ENCODE assay signal across 22 cellular contexts in genomic region chr5:123223906-123224305, GRCh38.
"Had no signal": no experiment of that assay in that cellular context is flagged by ENCODE, and none has a peak within 500 bp of the region (broad histone marks: within the 10 kb centered on the region; RNA-seq: fewer than 3 reads in every experiment).

No MANE protein-coding gene starts in this region.

- H3K36me3 Mint-ChIP-seq: naive thymus-derived CD4-positive, alpha-beta T cell; type B pancreatic cell had no signal

- ATAC-seq: esophagus mucosa; heart left ventricle; left lobe of liver; naive thymus-derived CD4-positive, alpha-beta T cell; sciatic nerve had no signal

- H3K27me3 ChIP-seq: neutrophil, thyroid gland had no signal

- H3K27ac ChIP-seq: coronary artery, heart left ventricle, neutrophil, suprapubic skin, thyroid gland had no signal

- H3K4me1 Mint-ChIP-seq: naive thymus-derived CD4-positive, alpha-beta T cell had no signal

- H3K4me3 ChIP-seq: coronary artery, heart left ventricle, suprapubic skin, thyroid gland had no signal

- H3K27ac Mint-ChIP-seq: endodermal cell; naive thymus-derived CD4-positive, alpha-beta T cell; type B pancreatic cell had no signal

- H3K9me3 ChIP-seq: heart left ventricle, neutrophil, suprapubic skin, thyroid gland had no signal

- H3K9me3 Mint-ChIP-seq: endodermal cell, type B pancreatic cell had no signal

- H3K4me3 Mint-ChIP-seq: endodermal cell; naive thymus-derived CD4-positive, alpha-beta T cell; type B pancreatic cell had no signal

- FAIRE-seq: islet of Langerhans, urothelium cell line had no signal

- H3K4me1 ChIP-seq: suprapubic skin, thyroid gland had no signal

- DNase-seq: effector CD4-positive, alpha-beta T cell; endodermal cell; foreskin melanocyte; heart left ventricle; hypothalamus; kidney glomerular epithelial cell; mammary epithelial cell; naive thymus-derived CD4-positive, alpha-beta T cell; posterior cingulate gyrus; stimulated activated CD4-positive, alpha-beta T cell treated with anti-CD3 and anti-CD28 coated beads, Interleukin-2, amount 100 ng/mL, for 24 hours; stimulated activated CD4-positive, alpha-beta T cell treated with anti-CD3 and anti-CD28 coated beads, Interleukin-4, amount 100 ng/mL, for 4 hours; stimulated activated naive CD4-positive, alpha-beta T cell treated with Interleukin-2 at 50 U/mL for 16 hours; thyroid gland had no signal

- H3K36me3 ChIP-seq: heart left ventricle, neutrophil, suprapubic skin, thyroid gland had no signal
